1 cellular context compared by ENCODE assay signal in the genomic region with DNA sequence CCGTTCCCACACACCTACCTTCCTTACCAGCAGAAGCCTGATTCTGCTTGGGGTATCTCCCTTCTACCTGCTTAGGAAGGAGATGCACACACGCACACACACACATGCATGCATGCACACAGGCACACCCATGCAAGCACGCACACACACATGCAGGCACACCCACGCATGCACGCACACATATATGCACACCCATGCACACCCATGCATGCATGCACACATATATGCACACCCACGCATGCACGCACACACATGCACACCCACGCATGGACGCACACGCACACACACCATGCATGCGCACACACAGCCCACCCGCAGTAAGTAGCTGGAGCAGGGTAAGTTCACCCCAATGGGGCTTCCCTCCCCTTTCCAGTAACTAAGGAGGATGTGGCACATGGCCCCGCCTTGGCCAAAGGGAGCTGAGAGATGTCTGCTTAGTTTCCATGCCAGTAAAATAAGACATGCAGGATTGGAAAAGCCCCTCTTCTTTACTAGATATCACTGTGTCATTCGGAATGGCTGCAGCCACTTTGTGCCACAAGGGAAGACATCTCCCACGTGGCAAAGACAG.
TF ChIP-seq lines count a peak whose summit lies in the region.

No MANE protein-coding gene starts in this region.

TF ChIP-seq in H1, 55 proteins besides CTCF, POLR2A, EP300 and RAD21:
- TF ChIP-seq POLR2AphosphoS5 (IDR thresholded peaks at IDR 0.05; ENCODE audit: low read depth, low read length) (no peak), KDM4A (IDR thresholded peaks at IDR 0.05; ENCODE audit: low read depth, low read length, severe bottlenecking) (no peak), RXRA (IDR thresholded peaks at IDR 0.05; ENCODE audit: insufficient read depth, low read depth, low read length) (no peak), CBX8 (IDR thresholded peaks at IDR 0.05; ENCODE audit: borderline replicate concordance, low read depth, low read length) (no peak), ASH2L (IDR thresholded peaks at IDR 0.05; ENCODE audit: low read length) (no peak), TCF12 (IDR thresholded peaks at IDR 0.05; ENCODE audit: low read depth, low read length) (no peak), SP2 (IDR thresholded peaks at IDR 0.05; ENCODE audit: low read length) (no peak), SIX5 (IDR thresholded peaks at IDR 0.05; ENCODE audit: low read depth, low read length) (no peak), BCL11A (IDR thresholded peaks at IDR 0.05; ENCODE audit: low read depth in 2 of 2, low read length in 2 of 2) (no peak), YY1 (IDR thresholded peaks at IDR 0.05; ENCODE audit: low read depth, low read length) (no peak), JUN (IDR thresholded peaks at IDR 0.05; ENCODE audit: low read depth, low read length) (no peak), SP4 (IDR thresholded peaks at IDR 0.05; ENCODE audit: low read length) (no peak), SIRT6 (IDR thresholded peaks at IDR 0.05; ENCODE audit: low read length) (no peak), TAF7 (optimal IDR thresholded peaks at IDR 0.05; ENCODE audit: borderline replicate concordance, low read depth, low read length) (no peak)
- TF ChIP-seq, protein P1, sequence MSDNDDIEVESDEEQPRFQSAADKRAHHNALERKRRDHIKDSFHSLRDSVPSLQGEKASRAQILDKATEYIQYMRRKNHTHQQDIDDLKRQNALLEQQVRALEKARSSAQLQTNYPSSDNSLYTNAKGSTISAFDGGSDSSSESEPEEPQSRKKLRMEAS (IDR thresholded peaks at IDR 0.05): no peak
- TF ChIP-seq, protein P2, sequence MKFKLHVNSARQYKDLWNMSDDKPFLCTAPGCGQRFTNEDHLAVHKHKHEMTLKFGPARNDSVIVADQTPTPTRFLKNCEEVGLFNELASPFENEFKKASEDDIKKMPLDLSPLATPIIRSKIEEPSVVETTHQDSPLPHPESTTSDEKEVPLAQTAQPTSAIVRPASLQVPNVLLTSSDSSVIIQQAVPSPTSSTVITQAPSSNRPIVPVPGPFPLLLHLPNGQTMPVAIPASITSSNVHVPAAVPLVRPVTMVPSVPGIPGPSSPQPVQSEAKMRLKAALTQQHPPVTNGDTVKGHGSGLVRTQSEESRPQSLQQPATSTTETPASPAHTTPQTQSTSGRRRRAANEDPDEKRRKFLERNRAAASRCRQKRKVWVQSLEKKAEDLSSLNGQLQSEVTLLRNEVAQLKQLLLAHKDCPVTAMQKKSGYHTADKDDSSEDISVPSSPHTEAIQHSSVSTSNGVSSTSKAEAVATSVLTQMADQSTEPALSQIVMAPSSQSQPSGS (IDR thresholded peaks at IDR 0.05; ENCODE audit: low read length): no peak
- TF ChIP-seq, protein P3, sequence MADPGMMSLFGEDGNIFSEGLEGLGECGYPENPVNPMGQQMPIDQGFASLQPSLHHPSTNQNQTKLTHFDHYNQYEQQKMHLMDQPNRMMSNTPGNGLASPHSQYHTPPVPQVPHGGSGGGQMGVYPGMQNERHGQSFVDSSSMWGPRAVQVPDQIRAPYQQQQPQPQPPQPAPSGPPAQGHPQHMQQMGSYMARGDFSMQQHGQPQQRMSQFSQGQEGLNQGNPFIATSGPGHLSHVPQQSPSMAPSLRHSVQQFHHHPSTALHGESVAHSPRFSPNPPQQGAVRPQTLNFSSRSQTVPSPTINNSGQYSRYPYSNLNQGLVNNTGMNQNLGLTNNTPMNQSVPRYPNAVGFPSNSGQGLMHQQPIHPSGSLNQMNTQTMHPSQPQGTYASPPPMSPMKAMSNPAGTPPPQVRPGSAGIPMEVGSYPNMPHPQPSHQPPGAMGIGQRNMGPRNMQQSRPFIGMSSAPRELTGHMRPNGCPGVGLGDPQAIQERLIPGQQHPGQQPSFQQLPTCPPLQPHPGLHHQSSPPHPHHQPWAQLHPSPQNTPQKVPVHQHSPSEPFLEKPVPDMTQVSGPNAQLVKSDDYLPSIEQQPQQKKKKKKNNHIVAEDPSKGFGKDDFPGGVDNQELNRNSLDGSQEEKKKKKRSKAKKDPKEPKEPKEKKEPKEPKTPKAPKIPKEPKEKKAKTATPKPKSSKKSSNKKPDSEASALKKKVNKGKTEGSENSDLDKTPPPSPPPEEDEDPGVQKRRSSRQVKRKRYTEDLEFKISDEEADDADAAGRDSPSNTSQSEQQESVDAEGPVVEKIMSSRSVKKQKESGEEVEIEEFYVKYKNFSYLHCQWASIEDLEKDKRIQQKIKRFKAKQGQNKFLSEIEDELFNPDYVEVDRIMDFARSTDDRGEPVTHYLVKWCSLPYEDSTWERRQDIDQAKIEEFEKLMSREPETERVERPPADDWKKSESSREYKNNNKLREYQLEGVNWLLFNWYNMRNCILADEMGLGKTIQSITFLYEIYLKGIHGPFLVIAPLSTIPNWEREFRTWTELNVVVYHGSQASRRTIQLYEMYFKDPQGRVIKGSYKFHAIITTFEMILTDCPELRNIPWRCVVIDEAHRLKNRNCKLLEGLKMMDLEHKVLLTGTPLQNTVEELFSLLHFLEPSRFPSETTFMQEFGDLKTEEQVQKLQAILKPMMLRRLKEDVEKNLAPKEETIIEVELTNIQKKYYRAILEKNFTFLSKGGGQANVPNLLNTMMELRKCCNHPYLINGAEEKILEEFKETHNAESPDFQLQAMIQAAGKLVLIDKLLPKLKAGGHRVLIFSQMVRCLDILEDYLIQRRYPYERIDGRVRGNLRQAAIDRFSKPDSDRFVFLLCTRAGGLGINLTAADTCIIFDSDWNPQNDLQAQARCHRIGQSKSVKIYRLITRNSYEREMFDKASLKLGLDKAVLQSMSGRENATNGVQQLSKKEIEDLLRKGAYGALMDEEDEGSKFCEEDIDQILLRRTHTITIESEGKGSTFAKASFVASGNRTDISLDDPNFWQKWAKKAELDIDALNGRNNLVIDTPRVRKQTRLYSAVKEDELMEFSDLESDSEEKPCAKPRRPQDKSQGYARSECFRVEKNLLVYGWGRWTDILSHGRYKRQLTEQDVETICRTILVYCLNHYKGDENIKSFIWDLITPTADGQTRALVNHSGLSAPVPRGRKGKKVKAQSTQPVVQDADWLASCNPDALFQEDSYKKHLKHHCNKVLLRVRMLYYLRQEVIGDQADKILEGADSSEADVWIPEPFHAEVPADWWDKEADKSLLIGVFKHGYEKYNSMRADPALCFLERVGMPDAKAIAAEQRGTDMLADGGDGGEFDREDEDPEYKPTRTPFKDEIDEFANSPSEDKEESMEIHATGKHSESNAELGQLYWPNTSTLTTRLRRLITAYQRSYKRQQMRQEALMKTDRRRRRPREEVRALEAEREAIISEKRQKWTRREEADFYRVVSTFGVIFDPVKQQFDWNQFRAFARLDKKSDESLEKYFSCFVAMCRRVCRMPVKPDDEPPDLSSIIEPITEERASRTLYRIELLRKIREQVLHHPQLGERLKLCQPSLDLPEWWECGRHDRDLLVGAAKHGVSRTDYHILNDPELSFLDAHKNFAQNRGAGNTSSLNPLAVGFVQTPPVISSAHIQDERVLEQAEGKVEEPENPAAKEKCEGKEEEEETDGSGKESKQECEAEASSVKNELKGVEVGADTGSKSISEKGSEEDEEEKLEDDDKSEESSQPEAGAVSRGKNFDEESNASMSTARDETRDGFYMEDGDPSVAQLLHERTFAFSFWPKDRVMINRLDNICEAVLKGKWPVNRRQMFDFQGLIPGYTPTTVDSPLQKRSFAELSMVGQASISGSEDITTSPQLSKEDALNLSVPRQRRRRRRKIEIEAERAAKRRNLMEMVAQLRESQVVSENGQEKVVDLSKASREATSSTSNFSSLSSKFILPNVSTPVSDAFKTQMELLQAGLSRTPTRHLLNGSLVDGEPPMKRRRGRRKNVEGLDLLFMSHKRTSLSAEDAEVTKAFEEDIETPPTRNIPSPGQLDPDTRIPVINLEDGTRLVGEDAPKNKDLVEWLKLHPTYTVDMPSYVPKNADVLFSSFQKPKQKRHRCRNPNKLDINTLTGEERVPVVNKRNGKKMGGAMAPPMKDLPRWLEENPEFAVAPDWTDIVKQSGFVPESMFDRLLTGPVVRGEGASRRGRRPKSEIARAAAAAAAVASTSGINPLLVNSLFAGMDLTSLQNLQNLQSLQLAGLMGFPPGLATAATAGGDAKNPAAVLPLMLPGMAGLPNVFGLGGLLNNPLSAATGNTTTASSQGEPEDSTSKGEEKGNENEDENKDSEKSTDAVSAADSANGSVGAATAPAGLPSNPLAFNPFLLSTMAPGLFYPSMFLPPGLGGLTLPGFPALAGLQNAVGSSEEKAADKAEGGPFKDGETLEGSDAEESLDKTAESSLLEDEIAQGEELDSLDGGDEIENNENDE (IDR thresholded peaks at IDR 0.05; ENCODE audit: insufficient replicate concordance, low read length): no peak
